ENCODE assay signal across 1 cellular context in the genomic region with DNA sequence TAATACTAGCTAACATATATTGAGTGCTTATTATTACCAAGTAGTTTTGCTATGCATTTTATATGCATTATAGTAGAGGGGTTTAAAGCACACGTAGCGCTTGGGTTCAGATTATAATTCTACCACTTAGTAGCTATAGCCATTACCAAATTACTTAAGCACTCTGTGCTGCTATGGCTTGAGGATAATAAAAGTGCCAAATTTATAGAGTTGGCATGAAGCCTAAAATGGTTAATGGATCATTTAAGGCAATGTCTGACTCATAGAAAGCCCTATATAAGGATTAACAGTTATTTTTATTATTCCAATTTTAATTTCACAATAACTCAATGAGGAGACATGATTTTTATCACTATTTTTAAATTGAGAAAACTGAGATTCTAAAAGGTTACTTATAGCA.
TF ChIP-seq lines count a peak whose summit lies in the region.

No MANE protein-coding gene starts in this region.

TF ChIP-seq in HEK293, 187 proteins besides CTCF, POLR2A, EP300 and RAD21 (continued from another document):
- TF ChIP-seq ZNF19 (tag by site-specific recombination; IDR thresholded peaks at IDR 0.05; ENCODE audit: low read depth) (0 out of 2 replicates have a peak, but pooled peaks have one; percentile 20), MYNN (tag by site-specific recombination; IDR thresholded peaks at IDR 0.05; ENCODE audit: borderline replicate concordance) (no peak), ZNF830 (tag by site-specific recombination; IDR thresholded peaks at IDR 0.05; ENCODE audit: low read depth) (0 out of 2 replicates have a peak, but pooled peaks have one; percentile 25), ZNF561 (tag by site-specific recombination; IDR thresholded peaks at IDR 0.05; ENCODE audit: borderline replicate concordance) (no peak), OSR2 (tag by site-specific recombination; IDR thresholded peaks at IDR 0.05) (peak; percentile 76), ZEB2 (tag by site-specific recombination; IDR thresholded peaks at IDR 0.05) (0 out of 2 replicates have a peak, but pooled peaks have one; percentile 13), ZNF558 (tag by site-specific recombination; IDR thresholded peaks at IDR 0.05) (0 out of 2 replicates have a peak, but pooled peaks have one; percentile 22), BCL11B (tag by site-specific recombination; IDR thresholded peaks at IDR 0.05; ENCODE audit: low read depth) (0 out of 2 replicates have a peak, but pooled peaks have one; percentile 44), GLI2 (tag by site-specific recombination; IDR thresholded peaks at IDR 0.05; ENCODE audit: borderline replicate concordance, low read depth) (no peak)
- TF ChIP-seq, protein P1, sequence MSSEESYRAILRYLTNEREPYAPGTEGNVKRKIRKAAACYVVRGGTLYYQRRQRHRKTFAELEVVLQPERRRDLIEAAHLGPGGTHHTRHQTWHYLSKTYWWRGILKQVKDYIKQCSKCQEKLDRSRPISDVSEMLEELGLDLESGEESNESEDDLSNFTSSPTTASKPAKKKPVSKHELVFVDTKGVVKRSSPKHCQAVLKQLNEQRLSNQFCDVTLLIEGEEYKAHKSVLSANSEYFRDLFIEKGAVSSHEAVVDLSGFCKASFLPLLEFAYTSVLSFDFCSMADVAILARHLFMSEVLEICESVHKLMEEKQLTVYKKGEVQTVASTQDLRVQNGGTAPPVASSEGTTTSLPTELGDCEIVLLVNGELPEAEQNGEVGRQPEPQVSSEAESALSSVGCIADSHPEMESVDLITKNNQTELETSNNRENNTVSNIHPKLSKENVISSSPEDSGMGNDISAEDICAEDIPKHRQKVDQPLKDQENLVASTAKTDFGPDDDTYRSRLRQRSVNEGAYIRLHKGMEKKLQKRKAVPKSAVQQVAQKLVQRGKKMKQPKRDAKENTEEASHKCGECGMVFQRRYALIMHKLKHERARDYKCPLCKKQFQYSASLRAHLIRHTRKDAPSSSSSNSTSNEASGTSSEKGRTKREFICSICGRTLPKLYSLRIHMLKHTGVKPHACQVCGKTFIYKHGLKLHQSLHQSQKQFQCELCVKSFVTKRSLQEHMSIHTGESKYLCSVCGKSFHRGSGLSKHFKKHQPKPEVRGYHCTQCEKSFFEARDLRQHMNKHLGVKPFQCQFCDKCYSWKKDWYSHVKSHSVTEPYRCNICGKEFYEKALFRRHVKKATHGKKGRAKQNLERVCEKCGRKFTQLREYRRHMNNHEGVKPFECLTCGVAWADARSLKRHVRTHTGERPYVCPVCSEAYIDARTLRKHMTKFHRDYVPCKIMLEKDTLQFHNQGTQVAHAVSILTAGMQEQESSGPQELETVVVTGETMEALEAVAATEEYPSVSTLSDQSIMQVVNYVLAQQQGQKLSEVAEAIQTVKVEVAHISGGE (tag by site-specific recombination; conservative IDR thresholded peaks at IDR 0.05; ENCODE audit: low read depth) = 0 out of 2 replicates have a peak, but pooled peaks have one; percentile 6
- TF ChIP-seq, protein P2, sequence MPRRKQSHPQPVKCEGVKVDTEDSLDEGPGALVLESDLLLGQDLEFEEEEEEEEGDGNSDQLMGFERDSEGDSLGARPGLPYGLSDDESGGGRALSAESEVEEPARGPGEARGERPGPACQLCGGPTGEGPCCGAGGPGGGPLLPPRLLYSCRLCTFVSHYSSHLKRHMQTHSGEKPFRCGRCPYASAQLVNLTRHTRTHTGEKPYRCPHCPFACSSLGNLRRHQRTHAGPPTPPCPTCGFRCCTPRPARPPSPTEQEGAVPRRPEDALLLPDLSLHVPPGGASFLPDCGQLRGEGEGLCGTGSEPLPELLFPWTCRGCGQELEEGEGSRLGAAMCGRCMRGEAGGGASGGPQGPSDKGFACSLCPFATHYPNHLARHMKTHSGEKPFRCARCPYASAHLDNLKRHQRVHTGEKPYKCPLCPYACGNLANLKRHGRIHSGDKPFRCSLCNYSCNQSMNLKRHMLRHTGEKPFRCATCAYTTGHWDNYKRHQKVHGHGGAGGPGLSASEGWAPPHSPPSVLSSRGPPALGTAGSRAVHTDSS (tag by site-specific recombination; IDR thresholded peaks at IDR 0.05) = 0 out of 2 replicates have a peak, but pooled peaks have one; percentile 35
- TF ChIP-seq, protein P3, sequence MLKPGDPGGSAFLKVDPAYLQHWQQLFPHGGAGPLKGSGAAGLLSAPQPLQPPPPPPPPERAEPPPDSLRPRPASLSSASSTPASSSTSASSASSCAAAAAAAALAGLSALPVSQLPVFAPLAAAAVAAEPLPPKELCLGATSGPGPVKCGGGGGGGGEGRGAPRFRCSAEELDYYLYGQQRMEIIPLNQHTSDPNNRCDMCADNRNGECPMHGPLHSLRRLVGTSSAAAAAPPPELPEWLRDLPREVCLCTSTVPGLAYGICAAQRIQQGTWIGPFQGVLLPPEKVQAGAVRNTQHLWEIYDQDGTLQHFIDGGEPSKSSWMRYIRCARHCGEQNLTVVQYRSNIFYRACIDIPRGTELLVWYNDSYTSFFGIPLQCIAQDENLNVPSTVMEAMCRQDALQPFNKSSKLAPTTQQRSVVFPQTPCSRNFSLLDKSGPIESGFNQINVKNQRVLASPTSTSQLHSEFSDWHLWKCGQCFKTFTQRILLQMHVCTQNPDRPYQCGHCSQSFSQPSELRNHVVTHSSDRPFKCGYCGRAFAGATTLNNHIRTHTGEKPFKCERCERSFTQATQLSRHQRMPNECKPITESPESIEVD (tag by site-specific recombination; IDR thresholded peaks at IDR 0.05) = peak; percentile 84
